In the genomic region with DNA sequence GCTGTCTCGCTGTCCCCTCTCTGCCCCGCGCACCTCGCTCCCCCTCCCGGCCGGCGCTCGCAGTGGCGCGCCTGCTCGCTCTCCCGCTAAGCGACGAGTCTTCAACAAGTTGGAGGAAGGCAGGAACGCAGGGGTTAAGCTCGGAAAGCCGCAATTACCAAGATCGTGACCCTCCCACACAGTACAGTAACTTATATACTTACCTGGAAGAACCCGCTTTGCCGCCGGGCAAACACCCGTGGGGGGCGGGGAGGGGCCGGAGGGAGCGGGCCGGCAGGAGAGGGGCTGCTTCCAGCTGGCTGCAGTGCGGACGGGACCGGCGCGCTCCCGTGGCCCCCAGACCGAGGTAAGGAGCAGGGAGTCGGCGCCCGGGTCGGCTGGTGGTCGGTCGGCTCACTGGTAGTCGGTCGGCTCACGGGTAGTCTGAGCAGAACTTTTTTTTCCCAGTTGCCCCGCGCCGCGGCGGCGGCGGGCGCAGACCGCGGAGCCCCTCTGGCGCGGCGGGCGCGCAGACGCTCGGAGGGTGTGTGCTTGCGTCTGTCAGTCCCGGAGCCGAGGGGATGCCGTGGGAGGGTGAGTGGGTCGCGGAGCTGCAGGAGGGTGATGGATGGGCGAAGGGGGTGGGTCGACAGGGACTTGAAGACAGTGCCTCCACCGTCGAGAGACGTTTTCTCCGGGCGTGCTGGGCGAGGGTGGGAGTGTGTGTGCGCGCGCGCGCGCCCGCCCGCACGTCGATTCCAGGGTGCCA, we compare ENCODE assay signal across 8 cellular contexts.
DNase-seq lines count a peak whose midpoint lies in the region; ATAC-seq and TF ChIP-seq lines count a peak whose summit lies in the region.

No MANE protein-coding gene starts in this region.

- peaks cover 38% of the 10 kb centered on the region for H3K4me1 Mint-ChIP-seq in mesothelial cell of epicardium

- H3K36me3 Mint-ChIP-seq in mesothelial cell of epicardium = no peaks in the 10 kb centered on the region

- ATAC-seq in HG03432 (IDR thresholded peaks at IDR 0.05; ENCODE audit: unreplicated experiment) (peak; percentile 60), HG02884 (IDR thresholded peaks at IDR 0.05; ENCODE audit: unreplicated experiment) (no peak)

- H3K4me1 ChIP-seq in tibial artery = peaks cover 0 to 73% (median 59%) of the 10 kb centered on the region in 4 donors

- peaks cover 0 to 99% (median 69%) of the 10 kb centered on the region in 45 donors for H3K27me3 ChIP-seq in dorsolateral prefrontal cortex
- peaks cover 0 to 99% of the 10 kb centered on the region in 2 donors for H3K27me3 ChIP-seq in tibial artery

- peak in 4 of 56 donors; percentile 9 to 20 (median 14) for TF ChIP-seq CTCF in dorsolateral prefrontal cortex (IDR thresholded peaks at IDR 0.05 in 54 of 56, conservative IDR thresholded peaks at IDR 0.05 in 2 of 56; ENCODE audit: low read depth in 1 of 56, partially characterized antibody in 56 of 56)
- no peak for TF ChIP-seq CTCF in mesothelial cell of epicardium (IDR thresholded peaks at IDR 0.05; ENCODE audit: unreplicated experiment)
- TF ChIP-seq CTCF in tibial artery (IDR thresholded peaks at IDR 0.05) = peak in 1 of 2 experiments; percentile 6

- peaks cover 100% of the 10 kb centered on the region for H3K27me3 Mint-ChIP-seq in mesothelial cell of epicardium (ENCODE audit: low read depth)

- H3K4me3 Mint-ChIP-seq in mesothelial cell of epicardium = peak overlapping the region; percentile 75

- H3K9me3 ChIP-seq in tibial artery = no peaks in the 10 kb centered on the region

- H3K4me3 ChIP-seq in GM08714 (ENCODE audit: low read length) = peak overlapping the region; percentile 54; the same call in 1 of the 2 replicates
- peak overlapping the region; percentile 37 to 77 (median 58) for H3K4me3 ChIP-seq in dorsolateral prefrontal cortex
- H3K4me3 ChIP-seq in tibial artery = peak overlapping the region; percentile 26 to 54

- intact Hi-C loops in dorsolateral prefrontal cortex (cut with DNase I) = loop anchor here (10.0 kb wide), 3 partner anchors 225 to 295 kb away; no protein-coding TSS in a partner anchor
- intact Hi-C loops in tibial artery (cut with DNase I; ENCODE audit: low total_unique reads) = no loop called here

- no peak overlapping the region for H3K27ac Mint-ChIP-seq in mesothelial cell of epicardium

- peak; percentile 27 to 57 for DNase-seq in SW 1271 (lab: John Stamatoyannopoulos, UW)
- DNase-seq in dorsolateral prefrontal cortex = peak in 2 of 10 donors; percentile 23 to 31
- DNase-seq in mesothelial cell of epicardium (ENCODE audit: low spot score in 2 of 2, unreplicated experiment in 2 of 2) = no peak
- no peak for DNase-seq in tibial artery
- no peak for DNase-seq in NK-92 (lab: John Stamatoyannopoulos, UW; ENCODE audit: unreplicated experiment)

- H3K27ac ChIP-seq in dorsolateral prefrontal cortex = peak overlapping the region in 4 of 59 donors; percentile 4 to 84 (median 36)
- no peak overlapping the region for H3K27ac ChIP-seq in tibial artery

- no peaks in the 10 kb centered on the region for H3K9me3 Mint-ChIP-seq in mesothelial cell of epicardium

- H3K36me3 ChIP-seq in tibial artery = no peaks in the 10 kb centered on the region

Comparison
In these comparisons a context has a peak if more than half of its experiments do, and no peak if none do; other contexts are left out.
1. DNase-seq: peak in SW 1271 (2 of 2); none in mesothelial cell of epicardium (0 of 2), tibial artery (0 of 2) and NK-92 (single experiment).
2. Peak in every context shown above with its lines, with median percentiles within 50 percentile points of each other: H3K4me3 ChIP-seq.